ENCODE assay signal across 9 cellular contexts in genomic region chr10:28669227-28670173, GRCh38. TPM values are rescaled to one million over a fixed set of nuclear protein-coding genes. Genes with fewer than 3 reads are reported as not detected.
DNase-seq lines count a peak whose midpoint lies in the region; ATAC-seq, FAIRE-seq and TF ChIP-seq lines count a peak whose summit lies in the region.
"Had no signal": no experiment of that assay in that cellular context is flagged by ENCODE, and none has a peak within 500 bp of the region (broad histone marks: within the 10 kb centered on the region; RNA-seq: fewer than 3 reads in every experiment).

No MANE protein-coding gene starts in this region.

- no peak for TF ChIP-seq RAD21 in A549 (conservative IDR thresholded peaks at IDR 0.05 in 1 of 2, IDR thresholded peaks at IDR 0.05 in 1 of 2)

- no peak for ATAC-seq in A549
- no peak for ATAC-seq in naive B cell (ENCODE audit: low read depth in 2 of 2)
- ATAC-seq in HG02571 (IDR thresholded peaks at IDR 0.05; ENCODE audit: unreplicated experiment): no peak

- peaks cover 70 to 89% (median 79%) of the 10 kb centered on the region in 3 donors for H3K27me3 Mint-ChIP-seq in naive B cell

- H3K9me3 ChIP-seq in A549 (no peaks in the 10 kb centered on the region), HEK293 (ENCODE audit: control insufficient read depth, insufficient read depth, low read depth, low read length) (no peaks in the 10 kb centered on the region), mammary epithelial cell (replicated peaks; ENCODE audit: insufficient read depth, low read length) (no peaks in the 10 kb centered on the region), small intestine (ENCODE audit: control insufficient read depth, low read depth) (no peaks in the 10 kb centered on the region)

- H3K27ac ChIP-seq in A549 (peak overlapping the region; percentile 73 to 82), HEK293 (ENCODE audit: extremely low read depth, low read depth, low read length) (peak overlapping the region; percentile 45; the same call in 1 of the 2 replicates), mammary epithelial cell (ENCODE audit: insufficient read depth, low read depth, low read length) (no peak overlapping the region), small intestine (ENCODE audit: low read depth in 1 of 2, low read length in 1 of 2) (no peak overlapping the region)

- WGBS in A549 (ENCODE audit: missing lambda C conversion rate): 64% methylated on average over 21 of the region's 21 CpGs
- 30% methylated on average over 21 of the region's 21 CpGs for WGBS in mammary epithelial cell (ENCODE audit: low coverage, missing lambda C conversion rate)
- 31 to 42% (median 39%) methylated on average over 21 of the region's 21 CpGs for WGBS in small intestine, 3 donors

- H3K4me1 ChIP-seq in A549: peaks cover 11% of the 10 kb centered on the region; the same call in 1 of the 3 replicates
- H3K4me1 ChIP-seq in HEK293 (ENCODE audit: control insufficient read depth, insufficient read depth, low read length): peaks cover 10% of the 10 kb centered on the region; the same call in 1 of the 2 replicates
- H3K4me1 ChIP-seq in mammary epithelial cell (ENCODE audit: insufficient read depth, low read length): peaks cover 2% of the 10 kb centered on the region
- no peaks in the 10 kb centered on the region for H3K4me1 ChIP-seq in small intestine (ENCODE audit: control insufficient read depth in 2 of 2, insufficient read depth in 1 of 2, low read depth in 1 of 2, low read length in 1 of 2)

- TF ChIP-seq CTCF in A549 (IDR thresholded peaks at IDR 0.05) (no peak), HEK293 (tag by site-specific recombination; IDR thresholded peaks at IDR 0.05) (no peak), mammary epithelial cell (conservative IDR thresholded peaks at IDR 0.05 in 1 of 2, IDR thresholded peaks at IDR 0.05 in 1 of 2; ENCODE audit: extremely low read depth in 1 of 2, insufficient read depth in 1 of 2, low read depth in 1 of 2, low read length in 2 of 2) (no peak)

- H3K9me3 Mint-ChIP-seq in naive B cell: no peaks in the 10 kb centered on the region

- peak overlapping the region; percentile 13 to 92 (median 81) for H3K4me3 Mint-ChIP-seq in naive B cell

- no TSS peak for BruUV-seq in mammary epithelial cell (replicated peaks; lab: Mats Ljungman, UMichigan)

- H3K9ac ChIP-seq in mammary epithelial cell (ENCODE audit: insufficient read depth, low read length): no peak overlapping the region

- no peak for FAIRE-seq in A549 (lab: Jason Lieb, UNC)
- FAIRE-seq in small intestine (lab: Jason Lieb, UNC): no peak

- dilution Hi-C loops in mammary epithelial cell (cut with HindIII; ENCODE audit: low sequenced_read_pairs): no loop called here

- H3K4me1 Mint-ChIP-seq in naive B cell: peaks cover 8 to 17% (median 16%) of the 10 kb centered on the region in 3 donors

- H2AFZ ChIP-seq in mammary epithelial cell (ENCODE audit: low read depth, low read length): peak overlapping the region; percentile 91

- intact Hi-C loops in mammary epithelial cell (cut with micrococcal nuclease): no loop called here

- no peak for TF ChIP-seq EP300 in A549 (IDR thresholded peaks at IDR 0.05)

- H3K36me3 Mint-ChIP-seq in naive B cell: peaks cover 4 to 8% of the 10 kb centered on the region in 2 donors

- H3K4me2 ChIP-seq in A549: peak overlapping the region; percentile 88
- peak overlapping the region; percentile 89 for H3K4me2 ChIP-seq in mammary epithelial cell (ENCODE audit: insufficient read depth, low read depth, low read length)

- H3K27ac Mint-ChIP-seq in naive B cell: peak overlapping the region in 2 of 6 donors; percentile 4 to 48

- in situ Hi-C loops in mammary epithelial cell (cut with MboI; ENCODE audit: low sequenced_read_pairs in 2 of 2): loop anchor here (10.0 kb wide), 3 partner anchors 315 to 635 kb away; no protein-coding TSS in a partner anchor

- TF ChIP-seq POLR2A in A549 (IDR thresholded peaks at IDR 0.05; ENCODE audit: low read length): no peak

- peaks cover 7% of the 10 kb centered on the region for H3K27me3 ChIP-seq in mammary epithelial cell (ENCODE audit: insufficient read depth, low read length)
- peaks cover 6 to 18% of the 10 kb centered on the region in 2 donors for H3K27me3 ChIP-seq in small intestine (ENCODE audit: control insufficient read depth in 2 of 2, insufficient read depth in 2 of 2, low read length in 2 of 2)

- DNase-seq in A549 (ENCODE audit: low read depth in 1 of 2, low spot score in 1 of 2): no peak
- DNase-seq in mammary epithelial cell: no peak
- DNase-seq in naive B cell: no peak
- DNase-seq in NCI-H2081 treated with DMSO at 0.1 percent for 48 hours (lab: John Stamatoyannopoulos, UW): no peak
- DNase-seq in small intestine: no peak
- DNase-seq in dedifferentiated amniotic fluid mesenchymal stem cell (ENCODE audit: extremely low spot score): no peak
- DNase-seq: KG1 had no signal

- no peaks in the 10 kb centered on the region for H3K79me2 ChIP-seq in mammary epithelial cell (ENCODE audit: insufficient read depth, low read length)

- no peaks in the 10 kb centered on the region for H3K36me3 ChIP-seq in HEK293 (ENCODE audit: control insufficient read depth in 2 of 2, insufficient read depth in 1 of 2, low read length in 2 of 2)
- H3K36me3 ChIP-seq in mammary epithelial cell (ENCODE audit: insufficient read depth, low read length): no peaks in the 10 kb centered on the region
- H3K36me3 ChIP-seq in small intestine (ENCODE audit: control insufficient read depth in 2 of 2, insufficient read depth in 2 of 2, low read length in 2 of 2): no peaks in the 10 kb centered on the region

- no peaks in the 10 kb centered on the region for H4K20me1 ChIP-seq in mammary epithelial cell (ENCODE audit: insufficient read depth, low read length)

- POLR2A ChIA-PET in A549 (lab: Yijun Ruan, JAX): interaction anchor here (0.7 to 1.8 kb wide), 3 partner anchors 8 to 635 kb away, joined by 3 to 8 read pairs (median 5); partner anchors contain the start of gene BAMBI
- POLR2A ChIA-PET in HEK293 (lab: Yijun Ruan, JAX): interaction anchor here (0.7 to 2.2 kb wide), 8 partner anchors 8 to 585 kb away, joined by 3 to 11 read pairs (median 4); partner anchors contain the start of gene BAMBI

- H3K4me3 ChIP-seq in A549 (peak overlapping the region; percentile 70), HEK293 (ENCODE audit: low read depth, low read length) (peak overlapping the region; percentile 50), mammary epithelial cell (replicated peaks in 1 of 3; ENCODE audit: insufficient read depth in 1 of 3, low read depth in 2 of 3, low read length in 3 of 3) (peak overlapping the region; percentile 43 to 45 (median 44)), small intestine (ENCODE audit: low read depth in 1 of 2, low read length in 2 of 2) (no peak overlapping the region)

- CTCF ChIA-PET in A549 (lab: Yijun Ruan, JAX): interaction anchor here (0.6 to 2.7 kb wide), 8 partner anchors 17 to 739 kb away, joined by 3 to 17 read pairs (median 3); no protein-coding TSS in a partner anchor
- CTCF ChIA-PET in HEK293 (lab: Yijun Ruan, JAX): interaction anchor here (0.6 to 2.4 kb wide), 3 partner anchors 322 to 357 kb away, joined by 3 to 8 read pairs (median 3); no protein-coding TSS in a partner anchor
- CTCF ChIA-PET in mammary epithelial cell (lab: Charles Lee; ENCODE audit: low non-redundant PET): no interaction called here

TF ChIP-seq in A549, 52 proteins besides CTCF, POLR2A, EP300 and RAD21:
- no peak for TF ChIP-seq KDM5A (IDR thresholded peaks at IDR 0.05)
- TF ChIP-seq ZFP36 (IDR thresholded peaks at IDR 0.05; ENCODE audit: borderline replicate concordance, partially characterized antibody): no peak
- TF ChIP-seq CBX2 (IDR thresholded peaks at IDR 0.05; ENCODE audit: borderline replicate concordance, low read depth): no peak
- no peak for TF ChIP-seq NPAS2 (CRISPR knock-in tag; IDR thresholded peaks at IDR 0.05; ENCODE audit: borderline replicate concordance)
- no peak for TF ChIP-seq HES2 (IDR thresholded peaks at IDR 0.05)
- TF ChIP-seq SREBF2 (IDR thresholded peaks at IDR 0.05): no peak
- no peak for TF ChIP-seq CHD2 (IDR thresholded peaks at IDR 0.05; ENCODE audit: low read length, partially characterized antibody)
- no peak for TF ChIP-seq RFX5 (IDR thresholded peaks at IDR 0.05)

TF ChIP-seq in HEK293, 187 proteins besides CTCF, POLR2A, EP300 and RAD21 (continues in another document):
- TF ChIP-seq REST (tag by site-specific recombination; IDR thresholded peaks at IDR 0.05): 0 out of 2 replicates have a peak, but pooled peaks have one; percentile 5
- no peak for TF ChIP-seq ZNF184 (tag by site-specific recombination; IDR thresholded peaks at IDR 0.05)

RNA-seq across cellular contexts. Expression of gene BAMBI, which starts 7.8 kb away (rescaled TPM):
- polyA plus RNA-seq in A549 (2011; rRNA removed) (40.5 and 60.8 TPM in 2 replicates), A549 (2017; fragmentation: RNase III; extraction: RNeasy Plus Mini Kit Qiagen cat#74134 plus additional on column Dnase treatment) (23.2 to 26.1 TPM (median 25.6 TPM) in 3 replicates), mammary epithelial cell (2.7 TPM), naive B cell (ENCODE audit: low read depth in 6 of 6) (under 1 TPM in 3 of 6 donors, not detected in 3; 0.15 to 0.54 (median 0.52) TPM), small intestine (1 to 10 TPM in 2 of 3 donors, not detected in 1; 1.1 to 1.3 TPM)
- 20.6 and 25.0 TPM in 2 replicates for polyA plus RNA-seq in A549 (2012; cell fraction: cytosol; rRNA removed)
- polyA plus RNA-seq in A549 (2012; cell fraction: nucleus; rRNA removed): 24.3 and 33.2 TPM in 2 replicates
- 25.2 and 32.9 TPM in 2 replicates for polyA minus RNA-seq in A549 (2011; rRNA and poly(A)+ RNA removed)
- 1 to 10 TPM; 4.2 to 7.0 TPM for total RNA-seq in mammary epithelial cell
- polyA minus RNA-seq in mammary epithelial cell: not detected

Comparison
In these comparisons a context has a peak if more than half of its experiments do, and no peak if none do; other contexts are left out.
1. H3K27ac ChIP-seq: peak in A549 (2 of 2) and HEK293 (single experiment); none in mammary epithelial cell (single experiment) and small intestine (0 of 2).
2. H3K4me3 ChIP-seq: peak in A549 (single experiment), HEK293 (single experiment) and mammary epithelial cell (3 of 3); none in small intestine (0 of 2).
3. Of the 5 proteins assayed by ChIP-seq in both HEK293 and A549: peak only in HEK293: REST; only in A549: none; in both: none; in neither: 4.